Comparison of ENCODE assay signal across 16 cellular contexts in the genomic region with DNA sequence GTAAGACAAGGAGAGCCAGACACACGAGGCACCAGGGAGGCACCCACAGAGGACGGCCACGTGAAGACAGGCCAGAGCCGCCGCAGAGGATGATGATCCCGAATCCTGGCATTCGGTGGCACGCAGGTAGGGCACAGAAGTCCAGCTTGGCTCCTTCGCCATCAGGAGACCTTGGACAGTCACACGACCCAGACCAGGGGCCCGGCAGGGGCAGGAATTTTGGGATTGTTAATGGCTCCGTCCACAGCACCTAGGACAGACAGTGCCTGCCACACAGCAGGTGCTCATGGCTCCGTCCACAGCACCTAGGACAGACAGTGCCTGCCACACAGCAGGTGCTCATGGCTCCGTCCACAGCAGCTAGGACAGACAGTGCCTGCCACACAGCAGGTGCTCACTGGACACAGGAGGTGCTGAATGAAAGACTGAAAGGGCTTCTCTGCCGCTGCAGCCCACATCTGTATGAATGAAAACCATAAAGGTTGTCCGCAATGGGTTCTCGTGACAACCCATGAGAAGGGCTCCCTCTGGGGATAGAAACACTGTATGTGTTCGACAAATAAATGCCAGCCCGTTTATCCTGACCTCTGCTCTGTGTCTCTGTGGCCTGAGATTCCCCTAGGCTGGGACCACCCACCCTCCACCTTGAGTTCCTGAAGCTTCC.
DNase-seq lines count a peak whose midpoint lies in the region; ATAC-seq and TF ChIP-seq lines count a peak whose summit lies in the region.
"Had no signal": no experiment of that assay in that cellular context is flagged by ENCODE, and none has a peak within 500 bp of the region (broad histone marks: within the 10 kb centered on the region; RNA-seq: fewer than 3 reads in every experiment).

No MANE protein-coding gene starts in this region.

- H3K14ac ChIP-seq in H9 (ENCODE audit: insufficient read depth, low read length) = no peak overlapping the region

- no peak overlapping the region for H3K4me3 Mint-ChIP-seq in H9
- H3K4me3 Mint-ChIP-seq in nephron progenitor cell = no peak overlapping the region
- no peak overlapping the region for H3K4me3 Mint-ChIP-seq in activated naive CD4-positive, alpha-beta T cell treated with anti-CD3 and anti-CD28 coated beads, Interleukin-2, amount 10 ng/mL, durations not matched to agents 7 days and 5 days
- H3K4me3 Mint-ChIP-seq: HFFc6 had no signal

- H3K9me3 ChIP-seq in A673 (ENCODE audit: low read depth, low read length, poor library complexity, severe bottlenecking) (no peaks in the 10 kb centered on the region), H9 (ENCODE audit: control insufficient read depth, low read depth, low read length) (no peaks in the 10 kb centered on the region)
- H3K9me3 ChIP-seq: gastrocnemius medialis had no signal

- H3K9ac ChIP-seq in H9 (ENCODE audit: extremely low read depth, insufficient read length, low read length) = no peak overlapping the region

- TF ChIP-seq CTCF in A673 (conservative IDR thresholded peaks at IDR 0.05; ENCODE audit: low read depth, low read length) = 0 out of 2 replicates have a peak, but pooled peaks have one; percentile 9
- TF ChIP-seq CTCF in H9 (conservative IDR thresholded peaks at IDR 0.05) = peak; percentile 46; the same call in 2 of the 3 replicates
- peak; percentile 13 for TF ChIP-seq CTCF in nephron progenitor cell (IDR thresholded peaks at IDR 0.05)

- in situ Hi-C loops in SK-MEL-5 (cut with HindIII; ENCODE audit: low pct_unique_long_range_greater_than_20kb, low sequenced_read_pairs) = loop anchor here (25.0 kb wide), 1 partner anchor 672 kb away; no protein-coding TSS in a partner anchor

- no peak overlapping the region for H2BK120ac ChIP-seq in H9 (ENCODE audit: low read depth, low read length, poor library complexity, severe bottlenecking)

- H3K27me3 ChIP-seq in A673 (replicated peaks; ENCODE audit: insufficient read depth, low read depth, low read length, poor library complexity) (no peaks in the 10 kb centered on the region), H9 (ENCODE audit: insufficient read depth, low read length) (no peaks in the 10 kb centered on the region)
- H3K27me3 ChIP-seq: cardiac muscle cell had no signal

- BruUV-seq in A673 (replicated peaks; lab: Mats Ljungman, UMichigan) = no TSS peak

- no peak overlapping the region for H3K56ac ChIP-seq in H9 (ENCODE audit: insufficient read length, low read depth, low read length)

- CTCF ChIA-PET in A673 (lab: Charles Lee) = no interaction called here
- CTCF ChIA-PET in activated naive CD4-positive, alpha-beta T cell treated with anti-CD3 and anti-CD28 coated beads, Interleukin-2, amount 10 ng/mL, durations not matched to agents 7 days and 5 days (lab: Charles Lee) = no interaction called here

- no peak overlapping the region for H2BK12ac ChIP-seq in H9 (ENCODE audit: insufficient read length, low read depth, low read length)

- no peak for ATAC-seq in HG02840 (IDR thresholded peaks at IDR 0.05; ENCODE audit: low FRiP score, unreplicated experiment)
- ATAC-seq: gastrocnemius medialis had no signal

- POLR2A ChIA-PET in A673 (lab: Charles Lee; ENCODE audit: low non-redundant PET) = no interaction called here

- no peak overlapping the region for H3K23ac ChIP-seq in H9 (ENCODE audit: insufficient read length, low read depth, low read length)

- no peak overlapping the region for H4K5ac ChIP-seq in H9 (ENCODE audit: insufficient read length, low read depth, low read length)

- H2AFZ ChIP-seq in H9 (ENCODE audit: low read length) = no peak overlapping the region

- H3K27ac Mint-ChIP-seq in H9 (peak overlapping the region in 1 of 3 experiments; percentile 84; a peak in 2 of 7 replicates), nephron progenitor cell (no peak overlapping the region)
- no peak overlapping the region for H3K27ac Mint-ChIP-seq in activated naive CD4-positive, alpha-beta T cell treated with anti-CD3 and anti-CD28 coated beads, Interleukin-2, amount 10 ng/mL, durations not matched to agents 7 days and 5 days
- H3K27ac Mint-ChIP-seq: activated T-helper 2 cell treated with anti-CD3 and anti-CD28 coated beads, Interferon-gamma antibody, Interleukin-2, Interleukin-4, amounts not matched to agents 10 μg/mL and 5 μg/mL and 100 μg/mL, durations not matched to agents 14 hours and 24 hours and 36 hours; HFFc6 had no signal

- H3K79me1 ChIP-seq in H9 (ENCODE audit: insufficient read depth, low read depth, low read length, poor library complexity, severe bottlenecking) = no peaks in the 10 kb centered on the region

- H3K4me1 Mint-ChIP-seq in H9 (peaks cover 32 to 38% of the 10 kb centered on the region in 2 experiments), nephron progenitor cell (peaks cover 32% of the 10 kb centered on the region)
- H3K4me1 Mint-ChIP-seq in activated naive CD4-positive, alpha-beta T cell treated with anti-CD3 and anti-CD28 coated beads, Interleukin-2, amount 10 ng/mL, durations not matched to agents 7 days and 5 days = no peaks in the 10 kb centered on the region

- H3K27me3 Mint-ChIP-seq in H9 (ENCODE audit: low read depth) (peaks cover 2% of the 10 kb centered on the region), nephron progenitor cell (ENCODE audit: low read depth, poor library complexity) (peaks cover 22% of the 10 kb centered on the region)
- H3K27me3 Mint-ChIP-seq in activated naive CD4-positive, alpha-beta T cell treated with anti-CD3 and anti-CD28 coated beads, Interleukin-2, amount 10 ng/mL, durations not matched to agents 7 days and 5 days = peaks cover 16% of the 10 kb centered on the region

- H3K4me3 ChIP-seq in A673 (ENCODE audit: low read depth, low read length, poor library complexity, severe bottlenecking) = no peak overlapping the region
- H3K4me3 ChIP-seq: cardiac muscle cell, gastrocnemius medialis had no signal

- DNase-seq in A673 (ENCODE audit: low spot score) (no peak), H9 (no peak), SK-MEL-5 (ENCODE audit: low read depth, low spot score) (peak; percentile 66), nephron progenitor cell (no peak), AML-193 (lab: John Stamatoyannopoulos, UW) (no peak), NCI-H2227 treated with DMSO at 0.1 percent for 48 hours (lab: John Stamatoyannopoulos, UW) (no peak)
- no peak for DNase-seq in activated naive CD4-positive, alpha-beta T cell treated with anti-CD3 and anti-CD28 coated beads, Interleukin-2, amount 10 ng/mL, durations not matched to agents 7 days and 5 days
- DNase-seq: activated CD4-positive, alpha-beta T cell treated with anti-CD3 and anti-CD28 coated beads for 1 hour; gastrocnemius medialis; HFFc6; NCI-H2081 treated with DMSO at 0.1 percent for 48 hours; NCI-H748 treated with DMSO at 0.1 percent for 48 hours; T-helper 9 cell had no signal

- no CpG with 5 or more reads among the region's 19 CpGs for WGBS in H9 (ENCODE audit: extremely low coverage, insufficient read length, low lambda C conversion rate)

- H2BK15ac ChIP-seq in H9 (ENCODE audit: low read depth, low read length) = no peak overlapping the region

- H3K4me1 ChIP-seq in A673 (ENCODE audit: insufficient read depth, low read length, poor library complexity, severe bottlenecking) = peaks cover 4% of the 10 kb centered on the region
- peaks cover 6% of the 10 kb centered on the region; the same call in 1 of the 2 replicates for H3K4me1 ChIP-seq in H9 (ENCODE audit: insufficient read depth, low read length)
- H3K4me1 ChIP-seq: gastrocnemius medialis had no signal

- H3K36me3 Mint-ChIP-seq in H9 (ENCODE audit: insufficient read depth in 1 of 3, low read depth in 3 of 3) = peaks cover 0 to 4% (median 0%) of the 10 kb centered on the region in 3 experiments; a peak in 2 of 7 replicates
- no peaks in the 10 kb centered on the region for H3K36me3 Mint-ChIP-seq in nephron progenitor cell (ENCODE audit: low read depth)
- H3K36me3 Mint-ChIP-seq in activated naive CD4-positive, alpha-beta T cell treated with anti-CD3 and anti-CD28 coated beads, Interleukin-2, amount 10 ng/mL, durations not matched to agents 7 days and 5 days = no peaks in the 10 kb centered on the region

- H3K9me3 Mint-ChIP-seq in H9 = no peaks in the 10 kb centered on the region
- H3K9me3 Mint-ChIP-seq in nephron progenitor cell = no peaks in the 10 kb centered on the region
- H3K9me3 Mint-ChIP-seq in activated naive CD4-positive, alpha-beta T cell treated with anti-CD3 and anti-CD28 coated beads, Interleukin-2, amount 10 ng/mL, durations not matched to agents 7 days and 5 days = peaks cover 2% of the 10 kb centered on the region
- H3K9me3 Mint-ChIP-seq: activated T-helper 2 cell treated with anti-CD3 and anti-CD28 coated beads, Interferon-gamma antibody, Interleukin-2, Interleukin-4, amounts not matched to agents 10 μg/mL and 5 μg/mL and 100 μg/mL, durations not matched to agents 14 hours and 24 hours and 36 hours had no signal

- H2BK20ac ChIP-seq in H9 (ENCODE audit: low read depth, low read length, poor library complexity, severe bottlenecking) = no peak overlapping the region

- no peak overlapping the region for H3K4ac ChIP-seq in H9 (ENCODE audit: low read depth, low read length)

- no peaks in the 10 kb centered on the region for H3K23me2 ChIP-seq in H9 (ENCODE audit: insufficient read length, low read depth, low read length, poor library complexity, severe bottlenecking)

- no peaks in the 10 kb centered on the region for H3K36me3 ChIP-seq in A673 (ENCODE audit: insufficient read depth, low read length, poor library complexity, severe bottlenecking)
- H3K36me3 ChIP-seq: cardiac muscle cell, gastrocnemius medialis had no signal

- H3K27ac ChIP-seq in A673 (ENCODE audit: low read depth, low read length, poor library complexity, severe bottlenecking) = no peak overlapping the region
- no peak overlapping the region for H3K27ac ChIP-seq in H9 (ENCODE audit: insufficient read length, low read depth, low read length)
- H3K27ac ChIP-seq: cardiac muscle cell, gastrocnemius medialis had no signal

- H4K8ac ChIP-seq in H9 (replicated peaks; ENCODE audit: insufficient read length, low read depth, low read length) = no peak overlapping the region

- no peaks in the 10 kb centered on the region for H3K79me2 ChIP-seq in H9 (ENCODE audit: insufficient read depth, low read length)

- no peak overlapping the region for H4K91ac ChIP-seq in H9 (ENCODE audit: insufficient read length, low read depth, low read length)

- no peaks in the 10 kb centered on the region for H4K20me1 ChIP-seq in H9 (ENCODE audit: control insufficient read depth, insufficient read depth, insufficient read length)

- H2AK5ac ChIP-seq in H9 (ENCODE audit: insufficient read length, low read length) = no peak overlapping the region

- H3T11ph ChIP-seq in H9 (ENCODE audit: low read length) = no peak overlapping the region

- no peak overlapping the region for H3K18ac ChIP-seq in H9 (ENCODE audit: insufficient read length, low read depth, low read length)

- intact Hi-C loops in A673 (cut with micrococcal nuclease; ENCODE audit: unreplicated experiment) = no loop called here

- H3K4me2 ChIP-seq in H9 (ENCODE audit: insufficient read depth, insufficient read length, low read length) = no peak overlapping the region

- H2BK5ac ChIP-seq in H9 (ENCODE audit: insufficient read length, low read length) = no peak overlapping the region
